ENCODE assay signal across 15 cellular contexts in genomic region chrX:36431819-36432218, GRCh38.
DNase-seq lines count a peak whose midpoint lies in the region; ATAC-seq and TF ChIP-seq lines count a peak whose summit lies in the region.
"Had no signal": no experiment of that assay in that cellular context is flagged by ENCODE, and none has a peak within 500 bp of the region (broad histone marks: within the 10 kb centered on the region; RNA-seq: fewer than 3 reads in every experiment).

No MANE protein-coding gene starts in this region.

- H2AFZ ChIP-seq in IMR-90 (replicated peaks; ENCODE audit: low read length, poor library complexity), result no peak overlapping the region

- no peak for TF ChIP-seq RAD21 in IMR-90 (IDR thresholded peaks at IDR 0.05; ENCODE audit: low read length)

- TF ChIP-seq CTCF in IMR-90 (conservative IDR thresholded peaks at IDR 0.05; ENCODE audit: low read depth, low read length), result no peak

- no peak overlapping the region for H3K14ac ChIP-seq in IMR-90 (replicated peaks; ENCODE audit: low read depth, low read length)

- H3K79me1 ChIP-seq in IMR-90 (ENCODE audit: low read depth in 1 of 2, low read length in 2 of 2), result no peaks in the 10 kb centered on the region

- POLR2A ChIA-PET in IMR-90 (lab: Charles Lee; ENCODE audit: unreplicated experiment), result no interaction called here

- no peaks in the 10 kb centered on the region for H3K36me3 Mint-ChIP-seq in T-helper 2 cell treated with Interferon-gamma antibody and Interleukin-4, amounts not matched to agents 5 μg/mL and 100 μg/mL, for 36 hours (ENCODE audit: low read depth)
- H3K36me3 Mint-ChIP-seq: CD4-positive, alpha-beta memory T cell; WTC11 had no signal

- no TSS peak for BruUV-seq in IMR-90 (replicated peaks; lab: Mats Ljungman, UMichigan)

- H3K23ac ChIP-seq in IMR-90 (ENCODE audit: low read depth, low read length), result no peak overlapping the region

- no peaks in the 10 kb centered on the region for H3K9me3 ChIP-seq in IMR-90 (ENCODE audit: control insufficient read depth, insufficient read depth, low read length)
- H3K9me3 ChIP-seq: heart left ventricle had no signal

- H4K91ac ChIP-seq in IMR-90 (ENCODE audit: insufficient read depth, low read depth, low read length), result no peak overlapping the region

- H4K5ac ChIP-seq in IMR-90 (ENCODE audit: low read depth, low read length), result no peak overlapping the region

- H2BK20ac ChIP-seq in IMR-90 (ENCODE audit: low read depth, low read length), result 0 out of 2 replicates have a peak overlapping the region, but pooled peaks have one; percentile 34

- no peak overlapping the region for H2BK5ac ChIP-seq in IMR-90 (ENCODE audit: low read depth, low read length, poor library complexity, severe bottlenecking)

- intact Hi-C loops in IMR-90 (cut with micrococcal nuclease), result no loop called here

- no peak overlapping the region for H3K4ac ChIP-seq in IMR-90 (ENCODE audit: low read depth, low read length)

- no peak for TF ChIP-seq POLR2A in IMR-90 (IDR thresholded peaks at IDR 0.05; ENCODE audit: low read depth, low read length)

- no peaks in the 10 kb centered on the region for H3K4me1 Mint-ChIP-seq in T-helper 2 cell treated with Interferon-gamma antibody and Interleukin-4, amounts not matched to agents 5 μg/mL and 100 μg/mL, for 36 hours (ENCODE audit: low read depth)
- H3K4me1 Mint-ChIP-seq: CD4-positive, alpha-beta memory T cell; neural crest cell; WTC11 had no signal

- no peak overlapping the region for H3K18ac ChIP-seq in IMR-90 (ENCODE audit: low read depth, low read length)

- WGBS in IMR-90 (ENCODE audit: extremely low coverage in 2 of 2, insufficient read length in 1 of 2), 2 experiments, result no CpG with 5 or more reads among the region's 3 CpGs

- no peaks in the 10 kb centered on the region for H3K36me3 ChIP-seq in IMR-90 (ENCODE audit: control insufficient read depth, insufficient read depth, low read length)
- H3K36me3 ChIP-seq: heart left ventricle had no signal

- no peak overlapping the region for H2BK120ac ChIP-seq in IMR-90 (ENCODE audit: low read depth, low read length)

- no peak overlapping the region for H3K4me3 ChIP-seq in IMR-90 (ENCODE audit: insufficient read depth, low read depth, low read length)
- H3K4me3 ChIP-seq: heart left ventricle had no signal

- ATAC-seq in IMR-90 (ENCODE audit: low read depth) (peak; percentile 79), GM21367 (IDR thresholded peaks at IDR 0.05; ENCODE audit: unreplicated experiment) (no peak)
- ATAC-seq: heart left ventricle, left lobe of liver, WTC11 had no signal

- H3K56ac ChIP-seq in IMR-90 (ENCODE audit: extremely low read depth, insufficient read depth, low read length), result no peak overlapping the region

- H3K27me3 Mint-ChIP-seq in T-helper 2 cell treated with Interferon-gamma antibody and Interleukin-4, amounts not matched to agents 5 μg/mL and 100 μg/mL, for 36 hours (ENCODE audit: low read depth), result no peaks in the 10 kb centered on the region
- H3K27me3 Mint-ChIP-seq: CD4-positive, alpha-beta memory T cell had no signal

- H2BK15ac ChIP-seq in IMR-90 (ENCODE audit: low read depth, low read length), result no peak overlapping the region

- CTCF ChIA-PET in IMR-90 (lab: Yijun Ruan, JAX), result no interaction called here

- no peaks in the 10 kb centered on the region for H4K20me1 ChIP-seq in IMR-90 (ENCODE audit: insufficient read depth, low read length)

- H3K4me1 ChIP-seq in IMR-90 (ENCODE audit: control insufficient read depth, insufficient read depth, low read length), result no peaks in the 10 kb centered on the region
- H3K4me1 ChIP-seq: heart left ventricle had no signal

- H2AK9ac ChIP-seq in IMR-90 (replicated peaks; ENCODE audit: low read depth, low read length, poor library complexity), result no peak overlapping the region

- no peak overlapping the region for H3K9ac ChIP-seq in IMR-90 (ENCODE audit: low read depth, low read length)

- no peak overlapping the region for H3K4me2 ChIP-seq in IMR-90 (ENCODE audit: low read depth, low read length)

- no peak overlapping the region for H3K27ac Mint-ChIP-seq in T-helper 2 cell treated with Interferon-gamma antibody and Interleukin-4, amounts not matched to agents 5 μg/mL and 100 μg/mL, for 36 hours
- H3K27ac Mint-ChIP-seq: WTC11 had no signal

- H3K4me3 Mint-ChIP-seq in T-helper 2 cell treated with Interferon-gamma antibody and Interleukin-4, amounts not matched to agents 5 μg/mL and 100 μg/mL, for 36 hours, result no peak overlapping the region
- H3K4me3 Mint-ChIP-seq: CD4-positive, alpha-beta memory T cell; neural crest cell; WTC11 had no signal

- H3K27ac ChIP-seq in IMR-90 (ENCODE audit: insufficient read depth, low read length), result no peak overlapping the region
- H3K27ac ChIP-seq: heart left ventricle had no signal

- no peaks in the 10 kb centered on the region for H3K9me3 Mint-ChIP-seq in T-helper 2 cell treated with Interferon-gamma antibody and Interleukin-4, amounts not matched to agents 5 μg/mL and 100 μg/mL, for 36 hours
- H3K9me3 Mint-ChIP-seq: WTC11 had no signal

- DNase-seq in IMR-90 (peak; percentile 89), amniotic epithelial cell (ENCODE audit: low read depth) (peak; percentile 92), glomerular visceral epithelial cell (ENCODE audit: extremely low spot score) (peak; percentile 90), stromal cell of bone marrow (ENCODE audit: low read depth) (peak; percentile 1), UCSD-AML1 (lab: John Stamatoyannopoulos, UW; ENCODE audit: unreplicated experiment) (no peak)
- DNase-seq in T-helper 2 cell treated with Interferon-gamma antibody and Interleukin-4, amounts not matched to agents 5 μg/mL and 100 μg/mL, for 36 hours (ENCODE audit: low spot score), result no peak
- DNase-seq: CD4-positive, alpha-beta memory T cell; central memory CD4-positive, alpha-beta T cell; heart left ventricle; NCI-H1105; stimulated activated CD4-positive, alpha-beta T cell treated with anti-CD3 and anti-CD28 coated beads, Interleukin-2, amount 100 ng/mL, for 24 hours had no signal

- no peaks in the 10 kb centered on the region for H3K27me3 ChIP-seq in IMR-90 (ENCODE audit: control insufficient read depth, insufficient read depth, low read length)

- in situ Hi-C loops in IMR-90 (cut with MboI; ENCODE audit: low sequenced_read_pairs), result no loop called here

- H3K9me1 ChIP-seq in IMR-90 (ENCODE audit: insufficient read depth, low read length), result no peaks in the 10 kb centered on the region

- no peak overlapping the region for H2AK5ac ChIP-seq in IMR-90 (ENCODE audit: low read depth, low read length)

- dilution Hi-C loops in IMR-90 (cut with HindIII; ENCODE audit: low sequenced_read_pairs, unreplicated experiment), result no loop called here

- H4K8ac ChIP-seq in IMR-90 (ENCODE audit: low read depth in 2 of 2, low read length in 2 of 2), result no peak overlapping the region

TF ChIP-seq in IMR-90, 13 proteins besides CTCF, POLR2A, EP300 and RAD21:
- TF ChIP-seq FOS (IDR thresholded peaks at IDR 0.05; ENCODE audit: low read depth, low read length) (no peak), CEBPB (IDR thresholded peaks at IDR 0.05; ENCODE audit: low read depth, low read length) (no peak), CHD1 (IDR thresholded peaks at IDR 0.05; ENCODE audit: low read depth, low read length) (no peak), BHLHE40 (IDR thresholded peaks at IDR 0.05; ENCODE audit: low read depth, low read length) (no peak), SMC3 (IDR thresholded peaks at IDR 0.05; ENCODE audit: low read depth, low read length) (no peak), NFE2L2 (IDR thresholded peaks at IDR 0.05; ENCODE audit: low read depth, low read length) (no peak), MXI1 (IDR thresholded peaks at IDR 0.05; ENCODE audit: borderline replicate concordance, low read depth, low read length) (no peak), MAFK (IDR thresholded peaks at IDR 0.05; ENCODE audit: low read depth, low read length) (no peak), MAZ (IDR thresholded peaks at IDR 0.05; ENCODE audit: borderline replicate concordance, low read depth, low read length) (no peak), RFX5 (IDR thresholded peaks at IDR 0.05; ENCODE audit: low read depth, low read length) (no peak), USF2 (IDR thresholded peaks at IDR 0.05; ENCODE audit: low read depth, low read length) (no peak), ELK1 (IDR thresholded peaks at IDR 0.05; ENCODE audit: borderline replicate concordance, low read depth, low read length) (no peak), RCOR1 (IDR thresholded peaks at IDR 0.05; ENCODE audit: insufficient replicate concordance, low read length) (no peak)

Comparison
In these comparisons a context has a peak if more than half of its experiments do, and no peak if none do; other contexts are left out.
1. DNase-seq: peak in IMR-90 (single experiment), amniotic epithelial cell (single experiment), glomerular visceral epithelial cell (single experiment) and stromal cell of bone marrow (single experiment); none in T-helper 2 cell treated with Interferon-gamma antibody and Interleukin-4, amounts not matched to agents 5 μg/mL and 100 μg/mL, for 36 hours (single experiment) and UCSD-AML1 (single experiment).